Comparison of ENCODE assay signal across 8 cellular contexts in genomic region chr4:109702950-109703663, GRCh38. TPM values are rescaled to one million over a fixed set of nuclear protein-coding genes. Genes with fewer than 3 reads are reported as not detected.
DNase-seq lines count a peak whose midpoint lies in the region; ATAC-seq and TF ChIP-seq lines count a peak whose summit lies in the region.

CASP6 (minus strand) TSS chr4:109703445; CDS start chr4:109703395, 50 bp downstream.

- ATAC-seq in GM21576 (IDR thresholded peaks at IDR 0.05; ENCODE audit: unreplicated experiment) = peak; percentile 71
- peak; percentile 87 to 90 for ATAC-seq in naive B cell (ENCODE audit: low read depth in 2 of 2)
- peak; percentile 85 to 89 for ATAC-seq in stimulated activated naive B cell treated with anti-CD40 and anti-IgM and Interleukin-4, amounts not matched to agents 10 μg/mL and 1 μg/mL and 100 μg/mL, for 72 hours (replicated peaks)

- H3K4me3 Mint-ChIP-seq in naive B cell = peak within 1 kb of the TSS; percentile 93 to 96 (median 95)
- H3K4me3 Mint-ChIP-seq in stimulated activated naive B cell treated with anti-CD40 and anti-IgM and Interleukin-4, amounts not matched to agents 10 μg/mL and 1 μg/mL and 100 μg/mL, for 72 hours = peak within 1 kb of the TSS; percentile 88 to 94

- 0 out of 2 replicates have a peak, but pooled peaks have one; percentile 26 for TF ChIP-seq EP300 in Ishikawa (IDR thresholded peaks at IDR 0.05; ENCODE audit: borderline replicate concordance)

- H3K27ac Mint-ChIP-seq in naive B cell = peak within 1 kb of the TSS; percentile 67 to 98 (median 78)
- H3K27ac Mint-ChIP-seq in stimulated activated naive B cell treated with anti-CD40 and anti-IgM and Interleukin-4, amounts not matched to agents 10 μg/mL and 1 μg/mL and 100 μg/mL, for 72 hours = peak within 1 kb of the TSS; percentile 86

- H3K27me3 Mint-ChIP-seq in naive B cell = no peaks in the 10 kb centered on the region
- H3K27me3 Mint-ChIP-seq in stimulated activated naive B cell treated with anti-CD40 and anti-IgM and Interleukin-4, amounts not matched to agents 10 μg/mL and 1 μg/mL and 100 μg/mL, for 72 hours = no peaks in the 10 kb centered on the region

- H3K9me3 Mint-ChIP-seq in naive B cell = no peaks in the 10 kb centered on the region
- H3K9me3 Mint-ChIP-seq in stimulated activated naive B cell treated with anti-CD40 and anti-IgM and Interleukin-4, amounts not matched to agents 10 μg/mL and 1 μg/mL and 100 μg/mL, for 72 hours = no peaks in the 10 kb centered on the region

- peaks cover 22 to 28% (median 23%) of the 10 kb centered on the region in 3 donors for H3K4me1 Mint-ChIP-seq in naive B cell
- H3K4me1 Mint-ChIP-seq in stimulated activated naive B cell treated with anti-CD40 and anti-IgM and Interleukin-4, amounts not matched to agents 10 μg/mL and 1 μg/mL and 100 μg/mL, for 72 hours = peaks cover 10 to 29% of the 10 kb centered on the region in 2 donors

- peak; percentile 18; the same call in 1 of the 2 replicates for TF ChIP-seq RAD21 in Ishikawa (IDR thresholded peaks at IDR 0.05; ENCODE audit: low read depth)

- DNase-seq in DMS79 treated with DMSO at 0.1 percent for 48 hours (lab: John Stamatoyannopoulos, UW) = peak; percentile 34
- peak; percentile 65 for DNase-seq in RKO (ENCODE audit: low spot score)
- DNase-seq in activated T-helper 1 cell treated with anti-CD3 and anti-CD28 coated beads, Interleukin-2, amount 50 U/mL, for 16 hours (ENCODE audit: low read depth in 1 of 2, low spot score in 1 of 2) = peak; percentile 48 to 58
- peak; percentile 70 for DNase-seq in fibroblast of gingiva (ENCODE audit: low read depth)
- peak; percentile 60 for DNase-seq in naive B cell
- peak; percentile 72 for DNase-seq in stimulated activated naive B cell treated with anti-CD40 and anti-IgM and Interleukin-4, amounts not matched to agents 10 μg/mL and 1 μg/mL and 100 μg/mL, for 72 hours

- H3K36me3 Mint-ChIP-seq in naive B cell = no peaks in the 10 kb centered on the region
- H3K36me3 Mint-ChIP-seq in stimulated activated naive B cell treated with anti-CD40 and anti-IgM and Interleukin-4, amounts not matched to agents 10 μg/mL and 1 μg/mL and 100 μg/mL, for 72 hours = no peaks in the 10 kb centered on the region

TF ChIP-seq in Ishikawa, 13 proteins besides CTCF, POLR2A, EP300 and RAD21:
- TF ChIP-seq CEBPB (IDR thresholded peaks at IDR 0.05) (no peak), REST (IDR thresholded peaks at IDR 0.05; ENCODE audit: low read depth) (no peak), TAF1 (IDR thresholded peaks at IDR 0.05; ENCODE audit: low read depth) (0 out of 2 replicates have a peak, but pooled peaks have one; percentile 65), TCF12 (IDR thresholded peaks at IDR 0.05; ENCODE audit: low read depth) (peak; percentile 65; the same call in 1 of the 2 replicates), CREB1 (IDR thresholded peaks at IDR 0.05; ENCODE audit: low read depth) (no peak), TEAD4 (IDR thresholded peaks at IDR 0.05) (no peak; the same call in 1 of the 2 replicates), ZBTB7A (IDR thresholded peaks at IDR 0.05; ENCODE audit: low read depth) (0 out of 2 replicates have a peak, but pooled peaks have one; percentile 22), NFIC (IDR thresholded peaks at IDR 0.05) (peak; percentile 32), YY1 (IDR thresholded peaks at IDR 0.05; ENCODE audit: low read depth) (peak; percentile 33; the same call in 1 of the 2 replicates), EGR1 (IDR thresholded peaks at IDR 0.05) (no peak), MAX (IDR thresholded peaks at IDR 0.05) (peak; percentile 24; the same call in 1 of the 2 replicates), FOXM1 (IDR thresholded peaks at IDR 0.05; ENCODE audit: borderline replicate concordance, low read depth) (no peak), USF1 (IDR thresholded peaks at IDR 0.05) (no peak)

RNA-seq across cellular contexts. Expression of gene CASP6, which starts in this region (rescaled TPM):
- polyA plus RNA-seq in naive B cell (ENCODE audit: low read depth in 6 of 6) = 10 to 100 TPM in 5 of 6 donors, 1 to 10 TPM in 1; 7.4 to 20.4 (median 16.0) TPM

Comparison
In these comparisons a context has a peak if more than half of its experiments do, and no peak if none do; other contexts are left out.
1. Peak in every context shown above with its lines: DNase-seq and ATAC-seq.